ENCODE assay signal across 9 cellular contexts in genomic region chr9:755454-756381, GRCh38.
DNase-seq lines count a peak whose midpoint lies in the region; ATAC-seq, FAIRE-seq and TF ChIP-seq lines count a peak whose summit lies in the region.
"Had no signal": no experiment of that assay in that cellular context is flagged by ENCODE, and none has a peak within 500 bp of the region (broad histone marks: within the 10 kb centered on the region; RNA-seq: fewer than 3 reads in every experiment).

No MANE protein-coding gene starts in this region.

- DNase-seq in M059J (ENCODE audit: low read depth) (peak; percentile 99), GM12878 (ENCODE audit: low read depth, low spot score) (no peak), pulmonary artery endothelial cell (ENCODE audit: low read depth, low spot score) (peak; percentile 75), NCI-H146 treated with DMSO at 0.1 percent for 48 hours (lab: John Stamatoyannopoulos, UW; ENCODE audit: unreplicated experiment) (no peak), spleen (no peak), testis (no peak)
- DNase-seq in stimulated activated CD8-positive, alpha-beta memory T cell treated with anti-CD3 and anti-CD28 coated beads, Interleukin-4, amount 100 ng/mL, for 48 hours, result no peak
- DNase-seq: right cardiac atrium had no signal

- RAD21 ChIA-PET in GM12878 (lab: Charles Lee; ENCODE audit: unreplicated experiment), result no interaction called here

- ATAC-seq in GM18870 (IDR thresholded peaks at IDR 0.05; ENCODE audit: unreplicated experiment), result peak; percentile 42
- ATAC-seq in GM12878, result peak; percentile 63

- H4K20me1 ChIP-seq in GM12878 (ENCODE audit: control insufficient read depth, insufficient read depth), result no peaks in the 10 kb centered on the region

- SMC1A ChIA-PET in GM12878 (lab: Charles Lee; ENCODE audit: uncharacterized antibody, unreplicated experiment), result no interaction called here

- H3K9ac ChIP-seq in GM12878 (ENCODE audit: control insufficient read depth, insufficient read depth, low read length), result no peak overlapping the region

- in situ Hi-C loops in GM12878 (cut with MboI), result no loop called here

- intact Hi-C loops in GM12878 (cut with micrococcal nuclease; ENCODE audit: unreplicated experiment), result loop anchor here (2.0 to 5.0 kb wide), 2 partner anchors 128 to 141 kb away; no protein-coding TSS in a partner anchor
- intact Hi-C loops in spleen (cut with DNase I; ENCODE audit: low total_unique reads), result no loop called here
- intact Hi-C loops in testis (cut with DNase I; ENCODE audit: low total_unique reads), result loop anchor here (5.0 kb wide), 1 partner anchor 138 kb away; no protein-coding TSS in a partner anchor

- H3K4me3 ChIP-seq in GM12878, result no peak overlapping the region
- H3K4me3 ChIP-seq in spleen, result no peak overlapping the region
- H3K4me3 ChIP-seq in testis, result no peak overlapping the region

- no peaks in the 10 kb centered on the region for H3K36me3 ChIP-seq in GM12878 (ENCODE audit: control insufficient read depth in 2 of 2, insufficient read depth in 2 of 2, low read length in 1 of 2)
- no peaks in the 10 kb centered on the region for H3K36me3 ChIP-seq in spleen
- H3K36me3 ChIP-seq in testis (ENCODE audit: low read depth, missing control alignments), result no peaks in the 10 kb centered on the region

- peaks cover 0 to 3% of the 10 kb centered on the region in 2 experiments; a peak in 1 of 4 replicates for H3K27me3 ChIP-seq in GM12878 (replicated peaks in 1 of 2; ENCODE audit: control insufficient read depth in 2 of 2, insufficient read depth in 2 of 2, low read length in 1 of 2)
- no peaks in the 10 kb centered on the region for H3K27me3 ChIP-seq in spleen (replicated peaks in 1 of 7)
- H3K27me3 ChIP-seq in testis, result no peaks in the 10 kb centered on the region

- TF ChIP-seq POLR2A in GM12878 (IDR thresholded peaks at IDR 0.05; ENCODE audit: low read depth, low read length) (no peak), spleen (IDR thresholded peaks at IDR 0.05) (no peak), testis (IDR thresholded peaks at IDR 0.05) (no peak)

- POLR2A ChIA-PET in GM12878 (lab: Charles Lee), result interaction anchor here (0.6 kb wide), 1 partner anchor 133 kb away, joined by 7 read pairs; no protein-coding TSS in a partner anchor

- CTCF ChIA-PET in GM12878 (lab: Yijun Ruan, JAX), result interaction anchor here (1.2 to 2.1 kb wide), 2 partner anchors 47 to 248 kb away, joined by 3 to 6 read pairs; no protein-coding TSS in a partner anchor

- H3K4me1 ChIP-seq in GM12878 (ENCODE audit: control insufficient read depth, insufficient read depth, low read length) (peaks cover 5% of the 10 kb centered on the region; the same call in 1 of the 2 replicates), spleen (peaks cover 0 to 28% (median 17%) of the 10 kb centered on the region in 6 donors), testis (peaks cover 12% of the 10 kb centered on the region)

- no peak overlapping the region for H2AFZ ChIP-seq in GM12878 (ENCODE audit: control insufficient read depth, low read depth, low read length)

- TF ChIP-seq EP300 in GM12878 (IDR thresholded peaks at IDR 0.05; ENCODE audit: borderline replicate concordance in 1 of 2, control insufficient read depth in 1 of 2, low read depth in 2 of 2, low read length in 2 of 2), result no peak

- TF ChIP-seq CTCF in GM12878 (IDR thresholded peaks at IDR 0.05 in 2 of 3, conservative IDR thresholded peaks at IDR 0.05 in 1 of 3; ENCODE audit: control insufficient read depth in 2 of 3, extremely low read depth in 1 of 3, insufficient read depth in 1 of 3, low read depth in 3 of 3, low read length in 3 of 3), result no peak
- TF ChIP-seq CTCF in spleen (IDR thresholded peaks at IDR 0.05 in 8 of 11, conservative IDR thresholded peaks at IDR 0.05 in 3 of 11), result no peak
- TF ChIP-seq CTCF in testis (IDR thresholded peaks at IDR 0.05), result no peak

- FAIRE-seq in GM12878 (lab: Jason Lieb, UNC), result no peak

- H3K79me2 ChIP-seq in GM12878 (ENCODE audit: control insufficient read depth, insufficient read depth, low read length), result no peaks in the 10 kb centered on the region

- H3K9me3 ChIP-seq in GM12878 (replicated peaks; ENCODE audit: control insufficient read depth, insufficient read depth, low read length) (no peaks in the 10 kb centered on the region), spleen (no peaks in the 10 kb centered on the region), testis (no peaks in the 10 kb centered on the region)

- TF ChIP-seq RAD21 in GM12878 (IDR thresholded peaks at IDR 0.05; ENCODE audit: insufficient read depth, low read depth, low read length), result no peak

- BruUV-seq in GM12878 (replicated peaks; lab: Mats Ljungman, UMichigan), result no TSS peak

- H3K27ac ChIP-seq in GM12878 (ENCODE audit: control insufficient read depth, insufficient read depth), result no peak overlapping the region
- peak overlapping the region in 3 of 8 donors; percentile 11 to 53 (median 40) for H3K27ac ChIP-seq in spleen
- no peak overlapping the region for H3K27ac ChIP-seq in testis

- no peak overlapping the region for H3K4me2 ChIP-seq in GM12878 (ENCODE audit: control insufficient read depth, insufficient read depth)

- 34% methylated on average over 12 of the region's 12 CpGs for WGBS in GM12878 (ENCODE audit: insufficient coverage, insufficient replicate concordance, low lambda C conversion rate, missing lambda C conversion rate)
- 63 to 81% (median 72%) methylated on average over 12 of the region's 12 CpGs for WGBS in spleen, 5 donors
- WGBS in testis, 2 donors, result 83 to 91% methylated on average over 12 of the region's 12 CpGs

TF ChIP-seq in GM12878, 131 proteins besides CTCF, POLR2A, EP300 and RAD21:
- TF ChIP-seq IRF4 (IDR thresholded peaks at IDR 0.05; ENCODE audit: low read depth, low read length), result no peak
- TF ChIP-seq CBX5 (IDR thresholded peaks at IDR 0.05; ENCODE audit: low read depth), result no peak
- TF ChIP-seq KDM1A (IDR thresholded peaks at IDR 0.05; ENCODE audit: borderline replicate concordance), result no peak
- no peak for TF ChIP-seq BCLAF1 (IDR thresholded peaks at IDR 0.05)
- TF ChIP-seq SMAD5 (IDR thresholded peaks at IDR 0.05; ENCODE audit: low read depth), result no peak
- no peak for TF ChIP-seq JUND (IDR thresholded peaks at IDR 0.05; ENCODE audit: low read depth, low read length)
- TF ChIP-seq YY1 (IDR thresholded peaks at IDR 0.05; ENCODE audit: low read depth, low read length), result no peak
- TF ChIP-seq RAD51 (IDR thresholded peaks at IDR 0.05), result no peak
- peak; percentile 36; the same call in 1 of the 2 replicates for TF ChIP-seq IKZF1 (conservative IDR thresholded peaks at IDR 0.05)
- TF ChIP-seq NR2C2 (IDR thresholded peaks at IDR 0.05; ENCODE audit: borderline replicate concordance, control insufficient read depth, insufficient read length, low read depth), result no peak
- TF ChIP-seq POU2F2 (IDR thresholded peaks at IDR 0.05; ENCODE audit: borderline replicate concordance, low read depth, low read length), result no peak
- TF ChIP-seq RUNX3 (IDR thresholded peaks at IDR 0.05; ENCODE audit: low read length), result peak; percentile 53
- TF ChIP-seq ZNF622 (IDR thresholded peaks at IDR 0.05), result no peak
TF ChIP-seq in GM12878: peak in this region for 2.

Comparison
In these comparisons a context has a peak if more than half of its experiments do, and no peak if none do; other contexts are left out.
1. DNase-seq: peak in M059J (single experiment) and pulmonary artery endothelial cell (single experiment); none in GM12878 (single experiment), NCI-H146 treated with DMSO at 0.1 percent for 48 hours (single experiment), stimulated activated CD8-positive, alpha-beta memory T cell treated with anti-CD3 and anti-CD28 coated beads, Interleukin-4, amount 100 ng/mL, for 48 hours (single experiment), spleen (single experiment) and testis (single experiment).